8 cellular contexts compared by ENCODE assay signal in the genomic region with DNA sequence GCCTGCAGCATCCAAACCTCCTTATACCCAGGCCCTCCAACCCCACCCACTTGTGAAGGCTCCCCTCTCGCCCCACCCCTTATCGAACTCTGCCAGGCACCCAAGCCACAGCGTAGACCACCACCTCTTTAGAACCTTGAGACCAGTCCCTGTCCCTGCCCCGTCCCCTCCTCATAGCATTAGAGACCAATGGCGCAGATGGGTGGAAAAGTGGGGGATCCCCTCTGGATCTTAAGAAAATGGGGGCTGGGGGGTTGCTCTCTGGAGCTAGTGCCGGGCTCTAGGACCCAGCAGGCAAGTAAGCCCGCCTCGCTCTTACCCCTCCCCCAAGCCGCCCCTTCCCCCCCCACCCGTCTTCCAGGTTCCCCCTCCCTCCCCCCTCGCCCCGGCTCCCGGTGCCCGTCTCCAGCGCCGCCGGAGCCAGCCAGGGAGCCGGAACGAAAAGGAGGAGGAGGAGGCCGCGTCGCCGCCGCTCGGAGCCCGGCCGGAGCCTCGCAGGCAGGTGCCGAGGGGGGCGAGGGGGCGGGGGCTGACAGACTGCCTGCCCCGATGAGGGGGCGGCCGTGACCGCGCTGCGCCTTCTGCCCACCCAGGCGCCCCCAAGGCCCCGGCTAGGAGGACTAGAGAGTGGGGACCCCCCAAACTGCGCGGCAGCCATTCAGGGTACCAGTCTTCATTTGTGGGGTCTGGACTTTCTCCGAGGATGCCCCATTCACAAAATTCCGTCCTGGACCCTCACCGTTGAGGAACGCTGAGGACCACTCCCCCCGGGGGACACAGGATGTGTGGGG. TPM values are rescaled to one million over a fixed set of nuclear protein-coding genes. Genes with fewer than 3 reads are reported as not detected.
DNase-seq lines count a peak whose midpoint lies in the region; ATAC-seq lines count a peak whose summit lies in the region.

A gene with protein sequence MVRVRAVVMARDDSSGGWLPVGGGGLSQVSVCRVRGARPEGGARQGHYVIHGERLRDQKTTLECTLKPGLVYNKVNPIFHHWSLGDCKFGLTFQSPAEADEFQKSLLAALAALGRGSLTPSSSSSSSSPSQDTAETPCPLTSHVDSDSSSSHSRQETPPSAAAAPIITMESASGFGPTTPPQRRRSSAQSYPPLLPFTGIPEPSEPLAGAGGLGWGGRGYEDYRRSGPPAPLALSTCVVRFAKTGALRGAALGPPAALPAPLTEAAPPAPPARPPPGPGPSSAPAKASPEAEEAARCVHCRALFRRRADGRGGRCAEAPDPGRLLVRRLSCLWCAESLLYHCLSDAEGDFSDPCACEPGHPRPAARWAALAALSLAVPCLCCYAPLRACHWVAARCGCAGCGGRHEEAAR (plus strand): TSS at position 388 of the 791 bp plus-strand sequence. CDS start 1,606 bp downstream, outside the sequence.

- H3K27ac Mint-ChIP-seq in central memory CD8-positive, alpha-beta T cell (ENCODE audit: low read depth) = peak within 1 kb of the TSS; percentile 77

- no peaks in the 10 kb centered on the region for H3K9me3 Mint-ChIP-seq in central memory CD8-positive, alpha-beta T cell

- ATAC-seq in Right ventricle myocardium inferior (peak; percentile 35), HG02973 (IDR thresholded peaks at IDR 0.05; ENCODE audit: unreplicated experiment) (no peak), GM18909 (IDR thresholded peaks at IDR 0.05; ENCODE audit: poor library complexity, unreplicated experiment) (no peak)
- ATAC-seq in central memory CD8-positive, alpha-beta T cell (replicated peaks; ENCODE audit: extremely low read depth, poor library complexity, severe bottlenecking) = peak; percentile 63

- H3K27me3 Mint-ChIP-seq in central memory CD8-positive, alpha-beta T cell = no peaks in the 10 kb centered on the region

- peaks cover 11% of the 10 kb centered on the region for H3K36me3 Mint-ChIP-seq in central memory CD8-positive, alpha-beta T cell (ENCODE audit: insufficient read depth)

- H3K27ac ChIP-seq in substantia nigra (ENCODE audit: low read depth, low read length, poor library complexity, severe bottlenecking) = peak within 1 kb of the TSS; percentile 74

- H3K4me3 Mint-ChIP-seq in central memory CD8-positive, alpha-beta T cell = peak within 1 kb of the TSS; percentile 79

- DNase-seq in Right ventricle myocardium inferior (ENCODE audit: missing footprints) (no peak), cardiac septum (ENCODE audit: low spot score) (no peak), NCI-H526 treated with DMSO at 0.1 percent for 48 hours (lab: John Stamatoyannopoulos, UW) (peak; percentile 66), kidney tubule cell (ENCODE audit: low spot score) (peak; percentile 68), substantia nigra (lab: John Stamatoyannopoulos, UW) (peak in 28 of 49 donors; percentile 11 to 72 (median 40))
- no peak for DNase-seq in central memory CD8-positive, alpha-beta T cell (ENCODE audit: low spot score in 2 of 2)

- peaks cover 18% of the 10 kb centered on the region for H3K4me1 Mint-ChIP-seq in central memory CD8-positive, alpha-beta T cell

- intact Hi-C loops in Right ventricle myocardium inferior (cut with DNase I) = no loop called here
- intact Hi-C loops in cardiac septum (cut with DNase I) = no loop called here

RNA-seq across cellular contexts. Expression of the gene that starts here (rescaled TPM):
- total RNA-seq in Right ventricle myocardium inferior (0.16 TPM), cardiac septum (2.2 TPM)

Comparison
In these comparisons a context has a peak if more than half of its experiments do, and no peak if none do; other contexts are left out.
1. Peak in ATAC-seq in Right ventricle myocardium inferior; RNA of the gene not detected or under 1 TPM.
2. DNase-seq: peak in NCI-H526 treated with DMSO at 0.1 percent for 48 hours (single experiment), kidney tubule cell (single experiment) and substantia nigra (28 of 49); none in Right ventricle myocardium inferior (single experiment), cardiac septum (single experiment) and central memory CD8-positive, alpha-beta T cell (0 of 2).